ENCODE assay signal across 8 cellular contexts in the genomic region with DNA sequence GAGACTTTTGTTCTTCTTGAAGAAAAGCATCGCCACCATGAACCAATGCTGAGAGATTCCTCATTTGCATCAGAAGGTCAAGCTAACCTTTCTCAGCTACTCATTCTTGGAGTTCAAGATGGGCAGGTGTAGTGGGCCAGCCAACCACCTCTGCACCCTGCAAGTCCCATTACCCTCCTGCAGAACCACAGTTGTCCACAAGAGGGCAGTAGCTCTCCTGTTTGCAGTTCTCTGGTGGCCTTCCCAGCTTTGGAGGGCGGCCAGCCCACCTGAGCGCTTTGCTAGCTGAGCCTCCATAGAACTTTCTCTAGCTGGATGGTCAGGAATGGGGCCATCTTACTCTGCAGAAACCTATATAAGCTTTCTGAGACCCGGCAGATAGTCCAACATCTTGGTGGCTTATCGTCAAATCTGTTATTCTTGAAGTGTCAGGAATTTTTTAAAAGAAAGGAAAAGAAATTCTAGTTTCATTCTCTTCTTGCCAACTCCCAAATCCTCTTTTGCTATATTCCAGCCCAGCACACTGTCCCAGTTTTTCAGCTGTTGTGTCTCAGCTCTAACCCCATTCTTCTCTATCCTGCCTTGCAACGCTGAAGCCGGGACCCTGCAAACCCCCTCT. TPM values are rescaled to one million over a fixed set of nuclear protein-coding genes. Genes with fewer than 3 reads are reported as not detected.
A peak's percentile ranks its signal among the peaks of the same experiment; 100 is the strongest.
DNase-seq lines count a peak whose midpoint lies in the region; FAIRE-seq and TF ChIP-seq lines count a peak whose summit lies in the region.

No MANE protein-coding gene starts in this region.

- FAIRE-seq in GM19239 (lab: Jason Lieb, UNC) = peak; percentile 75
- FAIRE-seq in urothelium cell line (lab: Jason Lieb, UNC) = peak; percentile 77

- DNase-seq in GM19239 (ENCODE audit: insufficient read length, low spot score) (peak; percentile 64), HUDEP-2 (lab: John Stamatoyannopoulos, UW; ENCODE audit: unreplicated experiment in 76 of 76) (peak in 52 of 76 experiments; percentile 7 to 72 (median 44)), Peyer's patch (peak; percentile 65 to 93 (median 73)), globus pallidus (ENCODE audit: low spot score) (peak; percentile 67), progenitor cell of endocrine pancreas (ENCODE audit: low spot score, unreplicated experiment) (peak; percentile 85), urothelium cell line (ENCODE audit: low spot score) (peak; percentile 75)
- DNase-seq in activated T-helper 1 cell treated with anti-CD3 and anti-CD28 coated beads, Interleukin-2, amount 50 U/mL, for 16 hours (ENCODE audit: low read depth in 1 of 2, low spot score in 1 of 2) = peak; percentile 63 to 73

- no peaks in the 10 kb centered on the region for H3K36me3 ChIP-seq in Peyer's patch

- no peak overlapping the region for H3K4me3 Mint-ChIP-seq in progenitor cell of endocrine pancreas (ENCODE audit: low read depth)

- H3K27me3 Mint-ChIP-seq in progenitor cell of endocrine pancreas = peaks cover 71% of the 10 kb centered on the region

- no peaks in the 10 kb centered on the region for H3K9me3 Mint-ChIP-seq in progenitor cell of endocrine pancreas (ENCODE audit: low read depth)

- TF ChIP-seq CTCF in C4-2B (conservative IDR thresholded peaks at IDR 0.05) = peak; percentile 98
- TF ChIP-seq CTCF in Peyer's patch (IDR thresholded peaks at IDR 0.05) = peak; percentile 38 to 90 (median 72)
- peak; percentile 91 for TF ChIP-seq CTCF in progenitor cell of endocrine pancreas (IDR thresholded peaks at IDR 0.05; ENCODE audit: unreplicated experiment)

- H3K9me3 ChIP-seq in Peyer's patch = no peaks in the 10 kb centered on the region

- H3K4me1 ChIP-seq in Peyer's patch = no peaks in the 10 kb centered on the region

- no peak for TF ChIP-seq POLR2A in Peyer's patch (IDR thresholded peaks at IDR 0.05)

- H3K27me3 ChIP-seq in Peyer's patch = no peaks in the 10 kb centered on the region

- no peak overlapping the region for H3K27ac Mint-ChIP-seq in progenitor cell of endocrine pancreas

- H3K4me1 Mint-ChIP-seq in progenitor cell of endocrine pancreas (ENCODE audit: low read depth) = peaks cover 3% of the 10 kb centered on the region

- H3K4me3 ChIP-seq in Peyer's patch = no peak overlapping the region

- no peaks in the 10 kb centered on the region for H3K36me3 Mint-ChIP-seq in progenitor cell of endocrine pancreas (ENCODE audit: insufficient read depth)

- H3K27ac ChIP-seq in C4-2B (no peak overlapping the region), Peyer's patch (no peak overlapping the region)

RNA-seq across cellular contexts. Expression of a gene that starts 11.0 kb away (rescaled TPM):
- total RNA-seq in Peyer's patch (1 to 10 TPM; 1.1 to 2.5 (median 1.8) TPM), progenitor cell of endocrine pancreas (0.18 TPM in 1 of 2 replicates, not detected in the other)
